8 cellular contexts compared by ENCODE assay signal in genomic region chr12:130747867-130748740, GRCh38. TPM values are rescaled to one million over a fixed set of nuclear protein-coding genes. Genes with fewer than 3 reads are reported as not detected.
DNase-seq lines count a peak whose midpoint lies in the region; ATAC-seq and TF ChIP-seq lines count a peak whose summit lies in the region.

No MANE protein-coding gene starts in this region.

- no TSS peak for BruUV-seq in Panc1 (replicated peaks; lab: Mats Ljungman, UMichigan)

- H3K27me3 ChIP-seq in Panc1 (ENCODE audit: control insufficient read depth, insufficient read depth, low read length) = 0 out of 2 replicates have a peak, but pooled peaks cover 3% of the 10 kb centered on the region
- H3K27me3 ChIP-seq in testis = no peaks in the 10 kb centered on the region

- in situ Hi-C loops in Panc1 (cut with HindIII; ENCODE audit: low pct_unique_long_range_greater_than_20kb, low sequenced_read_pairs) = loop anchor here (10.0 kb wide), 1 partner anchor 353 kb away; no protein-coding TSS in a partner anchor

- DNase-seq in DMS79 treated with DMSO at 0.1 percent for 48 hours (lab: John Stamatoyannopoulos, UW) = peak; percentile 82
- DNase-seq in Panc1 (ENCODE audit: low read depth, low spot score) = peak; percentile 48
- peak; percentile 77 to 81 for DNase-seq in activated T-cell treated with anti-CD3 and anti-CD28 coated beads, Interleukin-2, amount 50 U/mL, for 72 hours
- DNase-seq in fibroblast of the aortic adventitia (ENCODE audit: low read depth) = peak; percentile 69
- DNase-seq in occipital lobe (lab: John Stamatoyannopoulos, UW) = peak; percentile 73
- DNase-seq in testis = peak; percentile 91

- 22 to 24% methylated on average over 13 of the region's 13 CpGs for WGBS in testis, 2 donors

- H3K9me3 ChIP-seq in KOPT-K1 (ENCODE audit: insufficient read depth, low read length, poor library complexity, severe bottlenecking) (no peaks in the 10 kb centered on the region), Panc1 (ENCODE audit: control insufficient read depth, insufficient read depth, low read depth, low read length) (no peaks in the 10 kb centered on the region), testis (no peaks in the 10 kb centered on the region)

- H3K27me3 Mint-ChIP-seq in activated T-cell treated with anti-CD3 and anti-CD28 coated beads, Interleukin-2, amount 50 U/mL, for 72 hours (ENCODE audit: low read depth) = peaks cover 26% of the 10 kb centered on the region

- no peaks in the 10 kb centered on the region for H3K36me3 ChIP-seq in KOPT-K1 (ENCODE audit: insufficient read depth, low read length)
- no peaks in the 10 kb centered on the region for H3K36me3 ChIP-seq in Panc1 (ENCODE audit: control insufficient read depth, insufficient read depth, low read length)
- no peaks in the 10 kb centered on the region for H3K36me3 ChIP-seq in testis (ENCODE audit: low read depth, missing control alignments)

- POLR2A ChIA-PET in Panc1 (lab: Charles Lee) = no interaction called here

- H3K4me1 Mint-ChIP-seq in activated T-cell treated with anti-CD3 and anti-CD28 coated beads, Interleukin-2, amount 50 U/mL, for 72 hours (ENCODE audit: low read depth) = peaks cover 12% of the 10 kb centered on the region

- H3K4me1 ChIP-seq in Panc1 (ENCODE audit: control insufficient read depth, insufficient read depth, low read length) = no peaks in the 10 kb centered on the region
- no peaks in the 10 kb centered on the region for H3K4me1 ChIP-seq in testis

- peak; percentile 94 for ATAC-seq in GM21717 (IDR thresholded peaks at IDR 0.05; ENCODE audit: unreplicated experiment)
- peak; percentile 97 for ATAC-seq in Panc1
- peak; percentile 70 to 88 for ATAC-seq in activated T-cell treated with anti-CD3 and anti-CD28 coated beads, Interleukin-2, amount 50 U/mL, for 72 hours (replicated peaks in 1 of 2)

- intact Hi-C loops in Panc1 (cut with micrococcal nuclease; ENCODE audit: unreplicated experiment) (loop anchor here (1.0 kb wide), 1 partner anchor 346 kb away; no protein-coding TSS in a partner anchor), testis (cut with DNase I; ENCODE audit: low total_unique reads) (no loop called here)

- TF ChIP-seq CTCF in Panc1 (IDR thresholded peaks at IDR 0.05) (peak; percentile 94), fibroblast of the aortic adventitia (IDR thresholded peaks at IDR 0.05; ENCODE audit: insufficient read depth, low read length) (peak; percentile 91), testis (IDR thresholded peaks at IDR 0.05) (peak; percentile 59 to 82 (median 74))

- H3K4me3 Mint-ChIP-seq in activated T-cell treated with anti-CD3 and anti-CD28 coated beads, Interleukin-2, amount 50 U/mL, for 72 hours = no peak overlapping the region

- H3K36me3 Mint-ChIP-seq in activated T-cell treated with anti-CD3 and anti-CD28 coated beads, Interleukin-2, amount 50 U/mL, for 72 hours (ENCODE audit: insufficient read depth in 2 of 2) = no peaks in the 10 kb centered on the region

- no peak overlapping the region for H3K4me3 ChIP-seq in Panc1 (ENCODE audit: low read depth in 2 of 2, low read length in 2 of 2)
- H3K4me3 ChIP-seq in fibroblast of the aortic adventitia (ENCODE audit: low read depth, low read length) = no peak overlapping the region
- H3K4me3 ChIP-seq in testis = no peak overlapping the region

- TF ChIP-seq POLR2A in testis (IDR thresholded peaks at IDR 0.05) = no peak

- H3K27ac Mint-ChIP-seq in activated T-cell treated with anti-CD3 and anti-CD28 coated beads, Interleukin-2, amount 50 U/mL, for 72 hours = no peak overlapping the region

- no peaks in the 10 kb centered on the region for H3K9me3 Mint-ChIP-seq in activated T-cell treated with anti-CD3 and anti-CD28 coated beads, Interleukin-2, amount 50 U/mL, for 72 hours

- H3K27ac ChIP-seq in KOPT-K1 (ENCODE audit: low read depth, low read length, poor library complexity, severe bottlenecking) (peak overlapping the region; percentile 7), Panc1 (ENCODE audit: low read length) (no peak overlapping the region), testis (no peak overlapping the region)

- CTCF ChIA-PET in Panc1 (lab: Charles Lee) = interaction anchor here (0.6 to 1.1 kb wide), 6 partner anchors 9 to 347 kb away, joined by 3 to 10 read pairs (median 6); no protein-coding TSS in a partner anchor

RNA-seq across cellular contexts. Expression of gene RIMBP2, which starts 32.0 kb away (rescaled TPM):
- total RNA-seq in Panc1 (2021; ENCODE audit: unreplicated experiment) (not detected), fibroblast of the aortic adventitia (ENCODE audit: low replicate concordance) (0.74 TPM in 1 of 2 replicates, not detected in the other), occipital lobe (39.5 TPM), testis (10 to 100 TPM in 1 of 2 donors, 1 to 10 TPM in 1; 8.0 to 10.0 TPM)
- not detected for polyA plus RNA-seq in Panc1 (2012; ENCODE audit: insufficient read length)
- under 1 TPM in 1 of 2 donors, not detected in 1; 0.14 TPM for total RNA-seq in activated T-cell treated with anti-CD3 and anti-CD28 coated beads, Interleukin-2, amount 50 U/mL, for 72 hours
- 8.7 TPM for polyA plus RNA-seq in testis (ENCODE audit: insufficient read depth, low read depth, low replicate concordance)
